In genomic region chr19:10758978-10759377, GRCh38 we compare ENCODE assay signal across 9 cellular contexts. TPM values are rescaled to one million over a fixed set of nuclear protein-coding genes. Genes with fewer than 3 reads are reported as not detected.
DNase-seq lines count a peak whose midpoint lies in the region; ATAC-seq and TF ChIP-seq lines count a peak whose summit lies in the region.
"Had no signal": no experiment of that assay in that cellular context is flagged by ENCODE, and none has a peak within 500 bp of the region (broad histone marks: within the 10 kb centered on the region; RNA-seq: fewer than 3 reads in every experiment).

No MANE protein-coding gene starts in this region.

- H3K4me3 Mint-ChIP-seq in activated CD8-positive, alpha-beta T cell treated with anti-CD3 and anti-CD28 coated beads for 36 hours, result peak overlapping the region; percentile 64

- 90% methylated on average over 5 of the region's 5 CpGs for WGBS in liver
- WGBS in upper lobe of left lung, 2 donors, result 82 to 85% methylated on average over 5 of the region's 5 CpGs

- H3K4me1 ChIP-seq in left ventricle myocardium inferior (peaks cover 94% of the 10 kb centered on the region), liver (ENCODE audit: control insufficient read depth in 4 of 4, insufficient read depth in 4 of 4, low read length in 3 of 4) (peaks cover 5 to 13% (median 8%) of the 10 kb centered on the region in 4 donors), upper lobe of left lung (peaks cover 55 to 86% (median 65%) of the 10 kb centered on the region in 4 donors)

- H3K27ac Mint-ChIP-seq in activated CD8-positive, alpha-beta T cell treated with anti-CD3 and anti-CD28 coated beads for 36 hours, result peak overlapping the region; percentile 91

- H3K9ac ChIP-seq in liver (ENCODE audit: low read depth in 1 of 2, low read length in 2 of 2), result no peak overlapping the region

- no peak for TF ChIP-seq CTCF in left ventricle myocardium inferior (IDR thresholded peaks at IDR 0.05; ENCODE audit: borderline replicate concordance)
- no peak for TF ChIP-seq CTCF in activated CD8-positive, alpha-beta T cell treated with anti-CD3 and anti-CD28 coated beads for 36 hours (IDR thresholded peaks at IDR 0.05)
- TF ChIP-seq CTCF in liver (IDR thresholded peaks at IDR 0.05; ENCODE audit: low read depth, low read length, missing input control), result no peak
- no peak for TF ChIP-seq CTCF in upper lobe of left lung (IDR thresholded peaks at IDR 0.05)

- ATAC-seq in left cardiac atrium (no peak), upper lobe of left lung (ENCODE audit: low FRiP score in 2 of 2) (no peak)
- ATAC-seq in activated CD8-positive, alpha-beta T cell treated with anti-CD3 and anti-CD28 coated beads for 36 hours, result no peak

- TF ChIP-seq RAD21 in liver (IDR thresholded peaks at IDR 0.05), result no peak

- no peak for TF ChIP-seq EP300 in upper lobe of left lung (IDR thresholded peaks at IDR 0.05)

- CTCF ChIA-PET in activated CD8-positive, alpha-beta T cell treated with anti-CD3 and anti-CD28 coated beads for 36 hours (lab: Charles Lee), result interaction anchor here (0.8 to 1.9 kb wide), 10 partner anchors 11 to 103 kb away, joined by 3 to 10 read pairs (median 3); partner anchors contain the start of genes DNM2 and TMED1

- H3K36me3 Mint-ChIP-seq in activated CD8-positive, alpha-beta T cell treated with anti-CD3 and anti-CD28 coated beads for 36 hours (ENCODE audit: low read depth), result peaks cover 42% of the 10 kb centered on the region

- TF ChIP-seq POLR2A in upper lobe of left lung (IDR thresholded peaks at IDR 0.05), result no peak

- intact Hi-C loops in left ventricle myocardium inferior (cut with micrococcal nuclease), result no loop called here
- intact Hi-C loops in left cardiac atrium (cut with DNase I), result no loop called here
- intact Hi-C loops in activated CD8-positive, alpha-beta T cell treated with anti-CD3 and anti-CD28 coated beads for 36 hours (cut with micrococcal nuclease), result loop anchor here (5.0 kb wide), 1 partner anchor 42 kb away; the partner anchor contains the start of gene DNM2

- H3K9me3 ChIP-seq in left ventricle myocardium inferior (replicated peaks) (no peaks in the 10 kb centered on the region), liver (ENCODE audit: control insufficient read depth in 4 of 4, low read length in 3 of 4) (no peaks in the 10 kb centered on the region), upper lobe of left lung (no peaks in the 10 kb centered on the region)

- POLR2A ChIA-PET in activated CD8-positive, alpha-beta T cell treated with anti-CD3 and anti-CD28 coated beads for 36 hours (lab: Charles Lee), result interaction anchor here (0.6 to 2.5 kb wide), 8 partner anchors 8 to 103 kb away, joined by 3 to 12 read pairs (median 4); partner anchors contain the start of gene DNM2

- H3K9me3 Mint-ChIP-seq in activated CD8-positive, alpha-beta T cell treated with anti-CD3 and anti-CD28 coated beads for 36 hours, result peaks cover 3% of the 10 kb centered on the region

- H3K4me1 Mint-ChIP-seq in activated CD8-positive, alpha-beta T cell treated with anti-CD3 and anti-CD28 coated beads for 36 hours (ENCODE audit: low read depth), result peaks cover 86% of the 10 kb centered on the region

- H3K36me3 ChIP-seq in left ventricle myocardium inferior, result peaks cover 9% of the 10 kb centered on the region
- H3K36me3 ChIP-seq in liver (ENCODE audit: control insufficient read depth in 4 of 4, insufficient read depth in 3 of 4, low read depth in 1 of 4, low read length in 3 of 4), result peaks cover 0 to 8% (median 5%) of the 10 kb centered on the region in 4 donors
- H3K36me3 ChIP-seq in upper lobe of left lung, result peaks cover 8 to 35% (median 19%) of the 10 kb centered on the region in 4 donors

- H3K4me3 ChIP-seq in left ventricle myocardium inferior (no peak overlapping the region), liver (ENCODE audit: low read depth in 1 of 3, low read length in 3 of 3) (no peak overlapping the region), upper lobe of left lung (no peak overlapping the region)
- H3K4me3 ChIP-seq: SK-N-MC had no signal

- no peaks in the 10 kb centered on the region for H3K27me3 Mint-ChIP-seq in activated CD8-positive, alpha-beta T cell treated with anti-CD3 and anti-CD28 coated beads for 36 hours

- DNase-seq in left ventricle myocardium inferior, result no peak
- no peak for DNase-seq in left cardiac atrium
- no peak for DNase-seq in activated CD8-positive, alpha-beta T cell treated with anti-CD3 and anti-CD28 coated beads for 36 hours
- no peak for DNase-seq in upper lobe of left lung
- DNase-seq in KG1 (lab: John Stamatoyannopoulos, UW), result no peak
- DNase-seq in AG08395 (ENCODE audit: low spot score), result no peak
- DNase-seq in UCSD-AML1 (lab: John Stamatoyannopoulos, UW; ENCODE audit: unreplicated experiment), result no peak

- no peaks in the 10 kb centered on the region for H3K27me3 ChIP-seq in left ventricle myocardium inferior (ENCODE audit: low read depth)
- no peaks in the 10 kb centered on the region for H3K27me3 ChIP-seq in liver (ENCODE audit: control insufficient read depth in 4 of 4, insufficient read depth in 4 of 4, low read length in 3 of 4)
- H3K27me3 ChIP-seq in upper lobe of left lung, result no peaks in the 10 kb centered on the region

- H3K27ac ChIP-seq in left ventricle myocardium inferior (replicated peaks) (peak overlapping the region; percentile 95), liver (ENCODE audit: low read depth in 1 of 2, low read length in 2 of 2) (peak overlapping the region; percentile 16 to 66), upper lobe of left lung (peak overlapping the region; percentile 63 to 82 (median 80))
- H3K27ac ChIP-seq: SK-N-MC had no signal

TF ChIP-seq in liver, 16 proteins besides CTCF, POLR2A, EP300 and RAD21 (continues in another document):
- no peak for TF ChIP-seq EGR1 (IDR thresholded peaks at IDR 0.05; ENCODE audit: low read depth in 2 of 2)
- TF ChIP-seq REST (IDR thresholded peaks at IDR 0.05), result no peak
- TF ChIP-seq FOXA1 (IDR thresholded peaks at IDR 0.05), result no peak
- TF ChIP-seq NR2F2 (IDR thresholded peaks at IDR 0.05), result no peak
- no peak for TF ChIP-seq SP1 (IDR thresholded peaks at IDR 0.05)
- no peak for TF ChIP-seq TAF1 (conservative IDR thresholded peaks at IDR 0.05)
- no peak for TF ChIP-seq YY1 (IDR thresholded peaks at IDR 0.05)
- no peak for TF ChIP-seq HNF4A (conservative IDR thresholded peaks at IDR 0.05)
- no peak for TF ChIP-seq GABPA (IDR thresholded peaks at IDR 0.05 in 1 of 2, conservative IDR thresholded peaks at IDR 0.05 in 1 of 2)
- no peak for TF ChIP-seq HNF4G (IDR thresholded peaks at IDR 0.05)
- no peak for TF ChIP-seq ZBTB33 (IDR thresholded peaks at IDR 0.05)
- no peak for TF ChIP-seq JUND (IDR thresholded peaks at IDR 0.05)
- no peak for TF ChIP-seq ATF3 (IDR thresholded peaks at IDR 0.05)
- no peak for TF ChIP-seq RXRA (IDR thresholded peaks at IDR 0.05)

RNA-seq across cellular contexts. Expression of gene DNM2, which starts 41.1 kb away (rescaled TPM):
- total RNA-seq in left ventricle myocardium inferior (156 TPM), left cardiac atrium (100 to 1,000 TPM; 125 to 186 TPM), liver (10 to 100 TPM; 79.5 to 95.1 TPM), upper lobe of left lung (100 to 1,000 TPM; 238 to 744 (median 318) TPM)
- total RNA-seq in activated CD8-positive, alpha-beta T cell treated with anti-CD3 and anti-CD28 coated beads for 36 hours, result 100 to 1,000 TPM; 151 to 153 TPM
- polyA plus RNA-seq in liver, result 10 to 100 TPM; 23.1 to 38.6 TPM

RNA-seq across cellular contexts. Expression of gene QTRT1, which starts 57.7 kb away (rescaled TPM):
- 30.5 TPM for total RNA-seq in left ventricle myocardium inferior
- total RNA-seq in left cardiac atrium, result 10 to 100 TPM; 24.7 to 28.2 TPM
- 10 to 100 TPM; 56.8 to 61.8 TPM for total RNA-seq in activated CD8-positive, alpha-beta T cell treated with anti-CD3 and anti-CD28 coated beads for 36 hours
- total RNA-seq in liver, result 10 to 100 TPM; 13.2 to 28.3 TPM
- polyA plus RNA-seq in liver, result 10 to 100 TPM; 17.1 to 38.1 TPM
- total RNA-seq in upper lobe of left lung, result 10 to 100 TPM; 11.0 to 85.9 (median 32.5) TPM

Comparison
In these comparisons a context has a peak if more than half of its experiments do, and no peak if none do; other contexts are left out.
1. H3K27ac ChIP-seq: peak in every context shown above with its lines; median percentile 95 in left ventricle myocardium inferior; 80 in upper lobe of left lung; 41 in liver.